11 cellular contexts compared by ENCODE assay signal in the genomic region with DNA sequence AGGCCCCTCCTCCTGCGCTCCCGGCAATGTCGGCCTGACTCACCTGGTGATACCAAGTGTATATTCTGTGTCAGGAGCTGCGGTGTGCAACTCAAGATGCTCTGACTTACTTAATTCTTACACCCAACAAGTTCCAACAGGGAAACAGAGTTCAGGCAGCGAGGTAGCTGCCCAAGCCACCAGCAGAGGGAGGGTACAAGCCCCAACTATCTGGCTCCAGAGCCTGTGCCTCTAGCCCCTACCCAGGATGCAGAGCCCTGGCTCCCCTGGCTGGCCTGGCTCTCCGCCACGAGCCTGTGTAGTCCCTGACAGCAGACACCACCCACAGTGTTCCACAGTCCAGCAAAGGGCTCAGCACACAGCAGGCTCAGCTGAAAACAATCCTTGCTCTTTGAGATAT. TPM values are rescaled to one million over a fixed set of nuclear protein-coding genes. Genes with fewer than 3 reads are reported as not detected.
DNase-seq lines count a peak whose midpoint lies in the region; ATAC-seq, FAIRE-seq and TF ChIP-seq lines count a peak whose summit lies in the region.
"Had no signal": no experiment of that assay in that cellular context is flagged by ENCODE, and none has a peak within 500 bp of the region (broad histone marks: within the 10 kb centered on the region; RNA-seq: fewer than 3 reads in every experiment).

No MANE protein-coding gene starts in this region.

- intact Hi-C loops in HepG2 (cut with micrococcal nuclease; ENCODE audit: unreplicated experiment), result no loop called here
- intact Hi-C loops in right lobe of liver (cut with DNase I), result no loop called here
- intact Hi-C loops in upper lobe of right lung (cut with DNase I), result no loop called here

- ATAC-seq in HepG2 (peak; percentile 65), right lobe of liver (no peak), upper lobe of right lung (peak; percentile 8), GM18861 (IDR thresholded peaks at IDR 0.05; ENCODE audit: unreplicated experiment) (no peak)

- H3K27me3 ChIP-seq in HepG2 (ENCODE audit: control insufficient read depth in 1 of 2, insufficient read depth in 2 of 2, low read length in 2 of 2) (peaks cover 14 to 85% of the 10 kb centered on the region in 2 experiments), right lobe of liver (no peaks in the 10 kb centered on the region), upper lobe of right lung (no peaks in the 10 kb centered on the region), tibial nerve (no peaks in the 10 kb centered on the region)

- TF ChIP-seq EP300 in HepG2 (IDR thresholded peaks at IDR 0.05; ENCODE audit: low read depth in 2 of 2, low read length in 2 of 2) (no peak), HepG2 (CRISPR knock-in tag; IDR thresholded peaks at IDR 0.05; ENCODE audit: borderline replicate concordance) (no peak), tibial nerve (IDR thresholded peaks at IDR 0.05) (no peak)

- POLR2A ChIA-PET in HepG2 (lab: Yijun Ruan, JAX), result no interaction called here

- no peaks in the 10 kb centered on the region for H4K20me1 ChIP-seq in HepG2 (ENCODE audit: insufficient read depth, low read length)

- H3K79me2 ChIP-seq in HepG2 (ENCODE audit: insufficient read depth, low read length), result no peaks in the 10 kb centered on the region

- H3K9ac ChIP-seq in HepG2 (ENCODE audit: insufficient read depth, low read depth, low read length), result no peak overlapping the region

- in situ Hi-C loops in HepG2 (cut with HindIII; ENCODE audit: extremely low pct_ligation_motif_present, low pct_unique_long_range_greater_than_20kb), result no loop called here

- H3K27ac ChIP-seq in HepG2 (ENCODE audit: extremely low read length, insufficient read depth, low read length) (no peak overlapping the region), right lobe of liver (no peak overlapping the region), upper lobe of right lung (no peak overlapping the region), tibial nerve (no peak overlapping the region)

- WGBS in HepG2 (ENCODE audit: low lambda C conversion rate), result 18% methylated on average over 7 of the region's 7 CpGs
- WGBS in right lobe of liver (ENCODE audit: insufficient coverage, low coverage, low lambda C conversion rate, missing lambda C conversion rate), result 48% methylated on average over 2 of the region's 7 CpGs
- WGBS in tibial nerve, 2 donors, result 56 to 62% methylated on average over 6 to 7 of the region's 7 CpGs

- no peak for TF ChIP-seq RAD21 in HepG2 (CRISPR knock-in tag; IDR thresholded peaks at IDR 0.05)

- H3K9me3 ChIP-seq in HepG2 (ENCODE audit: low read length) (no peaks in the 10 kb centered on the region), right lobe of liver (no peaks in the 10 kb centered on the region), upper lobe of right lung (no peaks in the 10 kb centered on the region), tibial nerve (no peaks in the 10 kb centered on the region)

- H3K4me2 ChIP-seq in HepG2 (ENCODE audit: low read depth, low read length), result no peak overlapping the region

- H3K4me1 ChIP-seq in HepG2 (ENCODE audit: insufficient read depth, low read length), result peaks cover 13% of the 10 kb centered on the region
- no peaks in the 10 kb centered on the region for H3K4me1 ChIP-seq in right lobe of liver
- no peaks in the 10 kb centered on the region for H3K4me1 ChIP-seq in upper lobe of right lung
- H3K4me1 ChIP-seq in tibial nerve, result peaks cover 0 to 8% (median 0%) of the 10 kb centered on the region in 4 donors

- DNase-seq in HepG2 (ENCODE audit: low spot score) (no peak), right lobe of liver (no peak), SK-N-DZ (ENCODE audit: low spot score) (peak; percentile 53), fibroblast of the aortic adventitia (ENCODE audit: low read depth) (peak; percentile 25), upper lobe of right lung (no peak), tibial nerve (ENCODE audit: low spot score in 2 of 2) (no peak)
- no peak for DNase-seq in activated naive CD4-positive, alpha-beta T cell treated with Interleukin-2 at 50 U/mL for 16 hours
- DNase-seq: activated CD4-positive, alpha-beta T cell treated with anti-CD3 and anti-CD28 coated beads, Interleukin-2, amount 50 U/mL, for 48 hours; HCEC 1CT; NCI-H2171 had no signal

- TF ChIP-seq POLR2A in HepG2 (IDR thresholded peaks at IDR 0.05; ENCODE audit: insufficient read depth in 1 of 2, low read depth in 2 of 2, low read length in 2 of 2) (no peak), right lobe of liver (IDR thresholded peaks at IDR 0.05) (no peak), tibial nerve (IDR thresholded peaks at IDR 0.05) (no peak)

- H3K36me3 ChIP-seq in HepG2 (replicated peaks in 1 of 2; ENCODE audit: control insufficient read depth in 1 of 2, insufficient read depth in 2 of 2, low read length in 2 of 2), result no peaks in the 10 kb centered on the region
- no peaks in the 10 kb centered on the region for H3K36me3 ChIP-seq in right lobe of liver
- H3K36me3 ChIP-seq in upper lobe of right lung, result no peaks in the 10 kb centered on the region
- H3K36me3 ChIP-seq in tibial nerve, result no peaks in the 10 kb centered on the region

- H2AFZ ChIP-seq in HepG2 (ENCODE audit: low read length), result no peak overlapping the region

- CTCF ChIA-PET in HepG2 (lab: Yijun Ruan, JAX; ENCODE audit: low intra/inter-chr PET ratio, low total read pairs), result no interaction called here

- H3K4me3 ChIP-seq in HepG2 (replicated peaks in 1 of 3; ENCODE audit: insufficient read depth in 1 of 3, low read depth in 2 of 3, low read length in 3 of 3), result no peak overlapping the region
- H3K4me3 ChIP-seq in right lobe of liver, result no peak overlapping the region
- no peak overlapping the region for H3K4me3 ChIP-seq in fibroblast of the aortic adventitia (ENCODE audit: low read depth, low read length)
- H3K4me3 ChIP-seq in upper lobe of right lung, result no peak overlapping the region
- no peak overlapping the region for H3K4me3 ChIP-seq in tibial nerve

- TF ChIP-seq CTCF in HepG2 (CRISPR knock-in tag; IDR thresholded peaks at IDR 0.05) (no peak), right lobe of liver (IDR thresholded peaks at IDR 0.05) (no peak), fibroblast of the aortic adventitia (IDR thresholded peaks at IDR 0.05; ENCODE audit: insufficient read depth, low read length) (peak; percentile 22), upper lobe of right lung (IDR thresholded peaks at IDR 0.05) (no peak), tibial nerve (IDR thresholded peaks at IDR 0.05) (no peak)

- no peak for FAIRE-seq in HepG2 (lab: Jason Lieb, UNC)

- no TSS peak for BruUV-seq in HepG2 (replicated peaks; lab: Mats Ljungman, UMichigan)

RNA-seq across cellular contexts. Expression of gene C20orf203, which starts 34.9 kb away (rescaled TPM):
- 0.02 TPM in 1 of 2 replicates, not detected in the other for total RNA-seq in HepG2 (2016; rRNA removed; fragmentation: Illumina TruSeq; extraction: Trizol)
- total RNA-seq in HepG2 (2016; cell fraction: cytosol; rRNA removed; fragmentation: Illumina TruSeq; extraction: Trizol; ENCODE audit: low read depth), result not detected in 2 replicates
- total RNA-seq in HepG2 (2016; cell fraction: insoluble cytoplasmic fraction; rRNA removed; fragmentation: Illumina TruSeq; extraction: Trizol), result 0.03 and 0.04 TPM in 2 replicates
- total RNA-seq in HepG2 (2016; cell fraction: membrane; rRNA removed; fragmentation: Illumina TruSeq; extraction: Trizol), result not detected in 2 replicates
- 0.12 TPM in 1 of 2 replicates, not detected in the other for total RNA-seq in HepG2 (2016; cell fraction: nucleus; rRNA removed; fragmentation: Illumina TruSeq; extraction: Trizol)
- 0.04 and 0.05 TPM in 2 replicates for polyA plus RNA-seq in HepG2 (2011; rRNA removed)
- polyA plus RNA-seq in HepG2 (2011; cell fraction: cytosol; rRNA removed), result 0.01 TPM in 1 of 2 replicates, not detected in the other
- 0.24 and 0.29 TPM in 2 replicates for polyA plus RNA-seq in HepG2 (2011; cell fraction: nucleus; rRNA removed)
- polyA plus RNA-seq in HepG2 (2012), result 0.03 and 0.08 TPM in 2 replicates
- polyA plus RNA-seq in HepG2 (2016; cell fraction: cytosol; fragmentation: Illumina TruSeq; extraction: Trizol; ENCODE audit: low read depth), result not detected in 2 replicates
- polyA plus RNA-seq in HepG2 (2016; cell fraction: insoluble cytoplasmic fraction; fragmentation: Illumina TruSeq; extraction: Trizol; ENCODE audit: low read depth), result not detected in 2 replicates
- polyA plus RNA-seq in HepG2 (2016; cell fraction: membrane; fragmentation: Illumina TruSeq; extraction: Trizol; ENCODE audit: low read depth), result 0.06 TPM in 1 of 2 replicates, not detected in the other
- polyA plus RNA-seq in HepG2 (2016; cell fraction: nucleus; fragmentation: Illumina TruSeq; extraction: Trizol; ENCODE audit: insufficient read depth, low read depth), result not detected in 2 replicates
- polyA minus RNA-seq in HepG2 (2011; rRNA and poly(A)+ RNA removed; ENCODE audit: low replicate concordance), result 0.18 TPM in 1 of 2 replicates, not detected in the other
- polyA minus RNA-seq in HepG2 (2011; cell fraction: cytosol; rRNA and poly(A)+ RNA removed), result not detected in 2 replicates
- polyA minus RNA-seq in HepG2 (2011; cell fraction: nucleus; rRNA and poly(A)+ RNA removed), result 0.12 and 0.13 TPM in 2 replicates
- total RNA-seq in right lobe of liver, result not detected
- polyA plus RNA-seq in SK-N-DZ (2014; cell fraction: cytosol; rRNA removed), result 0.14 and 0.61 TPM in 2 replicates
- polyA plus RNA-seq in SK-N-DZ (2014; cell fraction: nucleus; rRNA removed), result 0.02 and 0.44 TPM in 2 replicates
- total RNA-seq in fibroblast of the aortic adventitia (ENCODE audit: low replicate concordance), result under 0.01 TPM in 1 of 2 replicates, not detected in the other
- total RNA-seq in upper lobe of right lung, result 0.09 TPM
- total RNA-seq in tibial nerve, result under 1 TPM in 3 of 4 donors, not detected in 1; 0.44 to 0.60 (median 0.59) TPM

RNA-seq across cellular contexts. Expression of gene NOL4L, which starts 53.7 kb away (rescaled TPM):
- total RNA-seq in HepG2 (2016; rRNA removed; fragmentation: Illumina TruSeq; extraction: Trizol) (16.6 and 16.9 TPM in 2 replicates), right lobe of liver (1 to 10 TPM; 4.3 to 6.5 (median 5.7) TPM), fibroblast of the aortic adventitia (ENCODE audit: low replicate concordance) (4.5 and 5.8 TPM in 2 replicates), upper lobe of right lung (19.7 TPM), tibial nerve (10 to 100 TPM; 11.5 to 22.3 (median 19.9) TPM)
- total RNA-seq in HepG2 (2016; cell fraction: cytosol; rRNA removed; fragmentation: Illumina TruSeq; extraction: Trizol; ENCODE audit: low read depth), result 19.2 and 19.4 TPM in 2 replicates
- total RNA-seq in HepG2 (2016; cell fraction: insoluble cytoplasmic fraction; rRNA removed; fragmentation: Illumina TruSeq; extraction: Trizol), result 14.6 and 17.1 TPM in 2 replicates
- total RNA-seq in HepG2 (2016; cell fraction: membrane; rRNA removed; fragmentation: Illumina TruSeq; extraction: Trizol), result 21.3 and 24.1 TPM in 2 replicates
- 21.2 and 22.3 TPM in 2 replicates for total RNA-seq in HepG2 (2016; cell fraction: nucleus; rRNA removed; fragmentation: Illumina TruSeq; extraction: Trizol)
- polyA plus RNA-seq in HepG2 (2011; rRNA removed), result 35.4 and 38.7 TPM in 2 replicates
- 16.5 and 20.9 TPM in 2 replicates for polyA plus RNA-seq in HepG2 (2011; cell fraction: cytosol; rRNA removed)
- polyA plus RNA-seq in HepG2 (2011; cell fraction: nucleus; rRNA removed), result 91.0 and 107 TPM in 2 replicates
- 36.0 and 39.2 TPM in 2 replicates for polyA plus RNA-seq in HepG2 (2012)
- 35.0 and 39.6 TPM in 2 replicates for polyA plus RNA-seq in HepG2 (2016; cell fraction: cytosol; fragmentation: Illumina TruSeq; extraction: Trizol; ENCODE audit: low read depth)
- 21.6 and 26.9 TPM in 2 replicates for polyA plus RNA-seq in HepG2 (2016; cell fraction: insoluble cytoplasmic fraction; fragmentation: Illumina TruSeq; extraction: Trizol; ENCODE audit: low read depth)
- polyA plus RNA-seq in HepG2 (2016; cell fraction: membrane; fragmentation: Illumina TruSeq; extraction: Trizol; ENCODE audit: low read depth), result 31.2 and 32.6 TPM in 2 replicates
- 57.5 and 60.6 TPM in 2 replicates for polyA plus RNA-seq in HepG2 (2016; cell fraction: nucleus; fragmentation: Illumina TruSeq; extraction: Trizol; ENCODE audit: insufficient read depth, low read depth)
- 6.7 and 47.8 TPM in 2 replicates for polyA minus RNA-seq in HepG2 (2011; rRNA and poly(A)+ RNA removed; ENCODE audit: low replicate concordance)
- polyA minus RNA-seq in HepG2 (2011; cell fraction: cytosol; rRNA and poly(A)+ RNA removed), result 28.0 and 37.6 TPM in 2 replicates
- polyA minus RNA-seq in HepG2 (2011; cell fraction: nucleus; rRNA and poly(A)+ RNA removed), result 30.5 and 30.6 TPM in 2 replicates
- 28.6 and 29.6 TPM in 2 replicates for polyA plus RNA-seq in SK-N-DZ (2014; cell fraction: cytosol; rRNA removed)
- 40.7 and 52.5 TPM in 2 replicates for polyA plus RNA-seq in SK-N-DZ (2014; cell fraction: nucleus; rRNA removed)

Comparison
In these comparisons a context has a peak if more than half of its experiments do, and no peak if none do; other contexts are left out.
1. ATAC-seq: peak in HepG2 (single experiment) and upper lobe of right lung (single experiment); none in right lobe of liver (0 of 4) and GM18861 (single experiment).
2. DNase-seq: peak in SK-N-DZ (single experiment) and fibroblast of the aortic adventitia (single experiment); none in HepG2 (single experiment), right lobe of liver (0 of 3), upper lobe of right lung (single experiment), activated naive CD4-positive, alpha-beta T cell treated with Interleukin-2 at 50 U/mL for 16 hours (single experiment) and tibial nerve (0 of 2).